In genomic region chr2:100211517-100211916, GRCh38 we compare ENCODE assay signal across 31 cellular contexts.
A peak's percentile ranks its signal among the peaks of the same experiment; 100 is the strongest.
DNase-seq lines count a peak whose midpoint lies in the region; ATAC-seq, FAIRE-seq and TF ChIP-seq lines count a peak whose summit lies in the region.
"Had no signal": no experiment of that assay in that cellular context is flagged by ENCODE, and none has a peak within 500 bp of the region (broad histone marks: within the 10 kb centered on the region; RNA-seq: fewer than 3 reads in every experiment).

No MANE protein-coding gene starts in this region.

- H3K36me3 Mint-ChIP-seq in MCF 10A (ENCODE audit: insufficient read depth, unreplicated experiment) = no peaks in the 10 kb centered on the region
- H3K36me3 Mint-ChIP-seq: CD8-positive, alpha-beta T cell; stimulated activated effector memory CD8-positive, alpha-beta T cell treated with anti-CD3 and anti-CD28 coated beads, Interleukin-12 subunit alpha, Interleukin-12 subunit beta, amount 100 ng/mL, for 72 hours had no signal

- no peak for TF ChIP-seq CTCF in MCF 10A (IDR thresholded peaks at IDR 0.05; ENCODE audit: unreplicated experiment)
- no peak for TF ChIP-seq CTCF in breast epithelium (IDR thresholded peaks at IDR 0.05)
- no peak for TF ChIP-seq CTCF in K562 (IDR thresholded peaks at IDR 0.05 in 2 of 3, conservative IDR thresholded peaks at IDR 0.05 in 1 of 3; ENCODE audit: insufficient read depth in 2 of 3, low read depth in 1 of 3, low read length in 3 of 3)
- TF ChIP-seq CTCF in BE2C (IDR thresholded peaks at IDR 0.05; ENCODE audit: low read depth, low read length) = no peak

- H3K27ac Mint-ChIP-seq in MCF 10A (ENCODE audit: low read depth, unreplicated experiment) = no peak overlapping the region
- H3K27ac Mint-ChIP-seq: activated CD8-positive, alpha-beta T cell treated with anti-CD3 and anti-CD28 coated beads, Interleukin-2, amount 10 ng/mL, durations not matched to agents 7 days and 5 days; activated T-helper 17 cell treated with anti-CD3 and anti-CD28 coated beads, Interleukin-2, amount 50 U/mL, for 72 hours; CD8-positive, alpha-beta T cell; H9; nephron; stimulated activated effector memory CD8-positive, alpha-beta T cell treated with anti-CD3 and anti-CD28 coated beads, Interleukin-12 subunit alpha, Interleukin-12 subunit beta, amount 100 ng/mL, for 72 hours had no signal

- H3K18ac ChIP-seq in trophoblast cell (ENCODE audit: low read length) = no peak overlapping the region

- POLR2A ChIA-PET in MCF 10A (lab: Yijun Ruan, JAX) (interaction anchor here (0.6 kb wide), 1 partner anchor 25 kb away, joined by 4 read pairs; no protein-coding TSS in a partner anchor), K562 (lab: Yijun Ruan, JAX) (interaction anchor here (0.8 kb wide), 1 partner anchor 14 kb away, joined by 3 read pairs; no protein-coding TSS in a partner anchor)

- H3K79me1 ChIP-seq in trophoblast cell (ENCODE audit: low read length) = no peaks in the 10 kb centered on the region

- H3K9me1 ChIP-seq in K562 (ENCODE audit: control insufficient read depth, insufficient read depth, low read length) = no peaks in the 10 kb centered on the region

- no peak for TF ChIP-seq RAD21 in K562 (CRISPR knock-in tag; conservative IDR thresholded peaks at IDR 0.05 in 1 of 2, IDR thresholded peaks at IDR 0.05 in 1 of 2)

- no peaks in the 10 kb centered on the region for H4K20me1 ChIP-seq in K562 (replicated peaks; ENCODE audit: control insufficient read depth, insufficient read depth, low read length)

- H2AFZ ChIP-seq in K562 (ENCODE audit: low read depth, low read length) = no peak overlapping the region
- no peak overlapping the region for H2AFZ ChIP-seq in trophoblast cell (ENCODE audit: insufficient read depth, low read length, poor library complexity)
- H2AFZ ChIP-seq: PC-9 had no signal

- no peak overlapping the region for H2BK120ac ChIP-seq in trophoblast cell (ENCODE audit: insufficient read depth, low read length, poor library complexity)

- no peak overlapping the region for H2BK12ac ChIP-seq in trophoblast cell (ENCODE audit: low read length)

- H3K4me2 ChIP-seq in K562 (ENCODE audit: insufficient read depth, low read length) (no peak overlapping the region), trophoblast cell (ENCODE audit: low read length) (no peak overlapping the region)
- H3K4me2 ChIP-seq: PC-9 had no signal

- no peak overlapping the region for H2BK5ac ChIP-seq in trophoblast cell (ENCODE audit: low read depth, low read length, poor library complexity)

- H3K4me3 ChIP-seq in breast epithelium = no peak overlapping the region
- H3K4me3 ChIP-seq in K562 = no peak overlapping the region
- H3K4me3 ChIP-seq in trophoblast cell (ENCODE audit: low read depth, low read length) = no peak overlapping the region
- H3K4me3 ChIP-seq in BE2C (ENCODE audit: low read depth, low read length) = no peak overlapping the region
- H3K4me3 ChIP-seq: gastroesophageal sphincter, GM12878, PC-9, transverse colon had no signal

- no peaks in the 10 kb centered on the region for H3K9me3 Mint-ChIP-seq in MCF 10A (ENCODE audit: unreplicated experiment)
- H3K9me3 Mint-ChIP-seq: activated T-helper 17 cell treated with anti-CD3 and anti-CD28 coated beads, Interleukin-2, amount 50 U/mL, for 72 hours; CD8-positive, alpha-beta T cell; H9; nephron; stimulated activated effector memory CD8-positive, alpha-beta T cell treated with anti-CD3 and anti-CD28 coated beads, Interleukin-12 subunit alpha, Interleukin-12 subunit beta, amount 100 ng/mL, for 72 hours had no signal

- TF ChIP-seq POLR2A in breast epithelium (IDR thresholded peaks at IDR 0.05) = no peak
- TF ChIP-seq POLR2A in K562 (conservative IDR thresholded peaks at IDR 0.05) = no peak

- in situ Hi-C loops in K562 (cut with MboI) = no loop called here

- 2% methylated on average over 3 of the region's 3 CpGs for WGBS in K562 (ENCODE audit: insufficient coverage, low coverage, missing lambda C conversion rate)
- WGBS in trophoblast cell (ENCODE audit: extremely low coverage, insufficient coverage, insufficient read length) = no CpG with 5 or more reads among the region's 3 CpGs

- H3K4me1 ChIP-seq in breast epithelium (peaks cover 0 to 14% of the 10 kb centered on the region in 2 donors), K562 (replicated peaks in 1 of 2; ENCODE audit: control insufficient read depth in 2 of 2, insufficient read depth in 2 of 2, low read length in 2 of 2) (no peaks in the 10 kb centered on the region; a peak in 1 of 5 replicates), trophoblast cell (ENCODE audit: control insufficient read depth in 1 of 2, insufficient read depth in 2 of 2, low read length in 2 of 2) (no peaks in the 10 kb centered on the region), BE2C (peaks cover 9% of the 10 kb centered on the region; the same call in 1 of the 2 replicates)

- H3K9me3 ChIP-seq in breast epithelium (no peaks in the 10 kb centered on the region), K562 (replicated peaks; ENCODE audit: control insufficient read depth, insufficient read depth, low read depth, low read length) (no peaks in the 10 kb centered on the region), trophoblast cell (ENCODE audit: insufficient read depth, low read depth, low read length) (no peaks in the 10 kb centered on the region), BE2C (no peaks in the 10 kb centered on the region)
- H3K9me3 ChIP-seq: gastroesophageal sphincter, transverse colon had no signal

- no peak for TF ChIP-seq EP300 in K562 (IDR thresholded peaks at IDR 0.05; ENCODE audit: low read length)

- BruUV-seq in MCF 10A (replicated peaks; lab: Mats Ljungman, UMichigan) (no TSS peak), K562 (replicated peaks; lab: Mats Ljungman, UMichigan) (no TSS peak)

- no peak overlapping the region for H3K14ac ChIP-seq in trophoblast cell (ENCODE audit: low read length)

- no peak for ATAC-seq in K562
- no peak for ATAC-seq in Right ventricle myocardium inferior
- ATAC-seq in GM19452 (IDR thresholded peaks at IDR 0.05; ENCODE audit: unreplicated experiment) = no peak
- ATAC-seq: activated CD8-positive, alpha-beta T cell treated with anti-CD3 and anti-CD28 coated beads, Interleukin-2, amount 10 ng/mL, durations not matched to agents 7 days and 5 days; activated T-helper 17 cell treated with anti-CD3 and anti-CD28 coated beads, Interleukin-2, amount 50 U/mL, for 72 hours; CD8-positive, alpha-beta T cell; gastroesophageal sphincter; GM12878; left cardiac atrium; stimulated activated effector memory CD8-positive, alpha-beta T cell treated with anti-CD3 and anti-CD28 coated beads, Interleukin-12 subunit alpha, Interleukin-12 subunit beta, amount 100 ng/mL, for 72 hours had no signal

- peak; percentile 46 for FAIRE-seq in K562 (lab: Jason Lieb, UNC)
- FAIRE-seq: GM12878 had no signal

- H3K9ac ChIP-seq in K562 (ENCODE audit: insufficient read depth in 1 of 2, low read depth in 2 of 2, low read length in 2 of 2) (no peak overlapping the region), trophoblast cell (ENCODE audit: low read length) (no peak overlapping the region)

- H4K12ac ChIP-seq in trophoblast cell (ENCODE audit: low read depth, low read length) = no peak overlapping the region

- H4K91ac ChIP-seq in trophoblast cell (ENCODE audit: low read depth, low read length) = no peak overlapping the region

- H3K4ac ChIP-seq in trophoblast cell (ENCODE audit: low read depth, low read length) = no peak overlapping the region

- H3K36me3 ChIP-seq in breast epithelium (no peaks in the 10 kb centered on the region), K562 (ENCODE audit: control insufficient read depth, insufficient read depth, low read length) (no peaks in the 10 kb centered on the region), trophoblast cell (ENCODE audit: control insufficient read depth in 1 of 2, insufficient read depth in 2 of 2, low read length in 2 of 2) (no peaks in the 10 kb centered on the region), BE2C (no peaks in the 10 kb centered on the region)
- H3K36me3 ChIP-seq: brain microvascular endothelial cell, gastroesophageal sphincter, transverse colon had no signal

- CTCF ChIA-PET in MCF 10A (lab: Yijun Ruan, JAX) = interaction anchor here (1.0 kb wide), 1 partner anchor 409 kb away, joined by 5 read pairs; no protein-coding TSS in a partner anchor
- CTCF ChIA-PET in K562 (lab: Yijun Ruan, JAX; ENCODE audit: low intra/inter-chr PET ratio) = no interaction called here

- H4K8ac ChIP-seq in trophoblast cell (ENCODE audit: low read depth, low read length) = no peak overlapping the region

- H3K27ac ChIP-seq in breast epithelium = no peak overlapping the region
- H3K27ac ChIP-seq in K562 (ENCODE audit: extremely low read depth, low read depth, low read length) = no peak overlapping the region
- no peak overlapping the region for H3K27ac ChIP-seq in trophoblast cell (ENCODE audit: low read depth, low read length)
- H3K27ac ChIP-seq: 22Rv1, brain microvascular endothelial cell, gastroesophageal sphincter, PC-9, transverse colon, VCaP had no signal

- H3K27me3 ChIP-seq in breast epithelium (no peaks in the 10 kb centered on the region), K562 (ENCODE audit: control insufficient read depth in 2 of 2, insufficient read depth in 2 of 2, low read length in 2 of 2) (peaks cover 11 to 48% of the 10 kb centered on the region in 2 experiments; a peak in 3 of 5 replicates), trophoblast cell (ENCODE audit: insufficient read depth, low read length) (no peaks in the 10 kb centered on the region), BE2C (no peaks in the 10 kb centered on the region)
- H3K27me3 ChIP-seq: brain microvascular endothelial cell, gastroesophageal sphincter, transverse colon had no signal

- no peak overlapping the region for H3K23ac ChIP-seq in trophoblast cell (ENCODE audit: low read length)

- no peaks in the 10 kb centered on the region for H3K4me1 Mint-ChIP-seq in MCF 10A (ENCODE audit: insufficient read depth, unreplicated experiment)
- H3K4me1 Mint-ChIP-seq: activated T-helper 17 cell treated with anti-CD3 and anti-CD28 coated beads, Interleukin-2, amount 50 U/mL, for 72 hours; H9; stimulated activated effector memory CD8-positive, alpha-beta T cell treated with anti-CD3 and anti-CD28 coated beads, Interleukin-12 subunit alpha, Interleukin-12 subunit beta, amount 100 ng/mL, for 72 hours had no signal

- H3K79me2 ChIP-seq in K562 (ENCODE audit: control insufficient read depth, insufficient read depth, low read length) (no peaks in the 10 kb centered on the region), trophoblast cell (ENCODE audit: control insufficient read depth, insufficient read depth, low read length, poor library complexity) (no peaks in the 10 kb centered on the region)

- DNase-seq in MCF 10A (ENCODE audit: unreplicated experiment) = peak; percentile 4
- no peak for DNase-seq in breast epithelium (ENCODE audit: low spot score in 2 of 2)
- DNase-seq in NOMO-1 treated with dmso at 0.1 percent for 144 hours (lab: John Stamatoyannopoulos, UW; ENCODE audit: unreplicated experiment) = peak; percentile 76
- DNase-seq in K562 (ENCODE audit: extremely low read depth in 1 of 4, low spot score in 3 of 4) = no peak
- no peak for DNase-seq in Right ventricle myocardium inferior (ENCODE audit: missing footprints)
- no peak for DNase-seq in trophoblast cell
- DNase-seq in BE2C = no peak
- DNase-seq: activated CD4-positive, alpha-beta T cell treated with anti-CD3 and anti-CD28 coated beads for 4 hours; activated CD8-positive, alpha-beta T cell treated with anti-CD3 and anti-CD28 coated beads, Interleukin-2, amount 10 ng/mL, durations not matched to agents 7 days and 5 days; activated naive CD4-positive, alpha-beta T cell treated with anti-CD3 and anti-CD28 coated beads, Interleukin-2, amount 50 U/mL, for 16 hours; amniotic stem cell; brain microvascular endothelial cell; CD8-positive, alpha-beta T cell; DMS 273 treated with DMSO at 0.1 percent for 48 hours; H9; hippocampal formation; Karpas-422; left cardiac atrium; NCI-H1092; NCI-H1694; PC-9; T-helper 9 cell; transverse colon had no signal

- intact Hi-C loops in MCF 10A (cut with micrococcal nuclease) (no loop called here), breast epithelium (cut with DNase I; ENCODE audit: low total_unique reads) (no loop called here), K562 (cut with micrococcal nuclease) (no loop called here), Right ventricle myocardium inferior (cut with DNase I) (no loop called here)

- no peak overlapping the region for H2AK5ac ChIP-seq in trophoblast cell (ENCODE audit: low read length)

- peaks cover 12% of the 10 kb centered on the region for H3K27me3 Mint-ChIP-seq in MCF 10A (ENCODE audit: insufficient read depth, unreplicated experiment)
- H3K27me3 Mint-ChIP-seq: activated T-helper 17 cell treated with anti-CD3 and anti-CD28 coated beads, Interleukin-2, amount 50 U/mL, for 72 hours had no signal

- H3K4me3 Mint-ChIP-seq in MCF 10A (ENCODE audit: unreplicated experiment) = no peak overlapping the region
- H3K4me3 Mint-ChIP-seq: activated CD8-positive, alpha-beta T cell treated with anti-CD3 and anti-CD28 coated beads, Interleukin-2, amount 10 ng/mL, durations not matched to agents 7 days and 5 days; activated T-helper 17 cell treated with anti-CD3 and anti-CD28 coated beads, Interleukin-2, amount 50 U/mL, for 72 hours; CD8-positive, alpha-beta T cell; H9; nephron; stimulated activated effector memory CD8-positive, alpha-beta T cell treated with anti-CD3 and anti-CD28 coated beads, Interleukin-12 subunit alpha, Interleukin-12 subunit beta, amount 100 ng/mL, for 72 hours had no signal

Comparison
In these comparisons a context has a peak if more than half of its experiments do, and no peak if none do; other contexts are left out.
1. DNase-seq: peak in MCF 10A (single experiment) and NOMO-1 treated with dmso at 0.1 percent for 144 hours (single experiment); none in breast epithelium (0 of 2), K562 (0 of 4), Right ventricle myocardium inferior (single experiment), trophoblast cell (0 of 2) and BE2C (single experiment).